In the genomic region with DNA sequence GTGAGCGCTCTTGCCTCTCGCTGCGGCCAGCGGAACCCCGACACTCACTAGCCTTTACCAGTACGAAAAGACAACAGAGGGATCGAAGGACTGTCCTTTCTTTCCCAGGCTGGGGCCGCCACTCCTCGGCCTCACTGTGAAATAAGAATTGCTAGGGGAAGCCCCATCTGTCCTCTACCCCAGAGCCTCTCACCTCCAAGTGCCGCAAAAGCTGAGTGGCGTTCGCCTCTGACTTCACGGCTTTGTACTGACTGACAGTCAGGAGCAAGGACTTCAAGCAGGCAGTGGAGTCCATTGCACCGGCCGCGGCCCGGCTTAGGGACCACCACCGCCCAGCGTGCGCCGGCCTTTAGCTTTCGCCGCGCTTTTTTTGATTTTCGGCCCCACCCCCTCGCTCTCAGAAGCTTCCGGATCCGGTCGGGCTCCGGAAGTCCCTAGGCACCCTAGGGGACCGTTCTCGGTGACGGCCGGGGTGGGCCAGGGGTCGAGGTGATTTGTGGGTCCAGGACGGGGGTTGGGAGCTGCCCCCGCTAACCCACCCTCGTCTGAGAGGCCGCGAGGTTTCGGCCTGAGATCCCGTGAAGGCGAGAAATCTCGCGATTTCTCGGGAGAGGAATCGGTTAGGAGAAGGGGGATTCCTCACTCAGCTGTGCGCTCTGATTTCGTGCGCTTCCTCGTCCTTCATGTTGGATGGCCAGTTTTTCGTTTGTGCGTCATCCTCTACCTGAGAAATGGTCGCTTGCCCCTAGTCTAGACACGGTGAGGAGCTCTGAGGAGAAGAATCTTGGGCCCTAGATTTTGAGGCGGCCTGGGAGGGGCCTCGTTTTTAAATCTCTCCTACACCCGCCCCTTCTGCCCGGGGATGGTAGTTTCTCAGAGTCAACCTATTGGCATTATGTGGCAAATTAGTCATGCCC, we compare ENCODE assay signal across 1 cellular context.
TF ChIP-seq lines count a peak whose summit lies in the region.

A gene (minus strand): TSS at position 358 of the 917 bp plus-strand sequence. CDS start 63 bp downstream, at position 295.
A gene with protein sequence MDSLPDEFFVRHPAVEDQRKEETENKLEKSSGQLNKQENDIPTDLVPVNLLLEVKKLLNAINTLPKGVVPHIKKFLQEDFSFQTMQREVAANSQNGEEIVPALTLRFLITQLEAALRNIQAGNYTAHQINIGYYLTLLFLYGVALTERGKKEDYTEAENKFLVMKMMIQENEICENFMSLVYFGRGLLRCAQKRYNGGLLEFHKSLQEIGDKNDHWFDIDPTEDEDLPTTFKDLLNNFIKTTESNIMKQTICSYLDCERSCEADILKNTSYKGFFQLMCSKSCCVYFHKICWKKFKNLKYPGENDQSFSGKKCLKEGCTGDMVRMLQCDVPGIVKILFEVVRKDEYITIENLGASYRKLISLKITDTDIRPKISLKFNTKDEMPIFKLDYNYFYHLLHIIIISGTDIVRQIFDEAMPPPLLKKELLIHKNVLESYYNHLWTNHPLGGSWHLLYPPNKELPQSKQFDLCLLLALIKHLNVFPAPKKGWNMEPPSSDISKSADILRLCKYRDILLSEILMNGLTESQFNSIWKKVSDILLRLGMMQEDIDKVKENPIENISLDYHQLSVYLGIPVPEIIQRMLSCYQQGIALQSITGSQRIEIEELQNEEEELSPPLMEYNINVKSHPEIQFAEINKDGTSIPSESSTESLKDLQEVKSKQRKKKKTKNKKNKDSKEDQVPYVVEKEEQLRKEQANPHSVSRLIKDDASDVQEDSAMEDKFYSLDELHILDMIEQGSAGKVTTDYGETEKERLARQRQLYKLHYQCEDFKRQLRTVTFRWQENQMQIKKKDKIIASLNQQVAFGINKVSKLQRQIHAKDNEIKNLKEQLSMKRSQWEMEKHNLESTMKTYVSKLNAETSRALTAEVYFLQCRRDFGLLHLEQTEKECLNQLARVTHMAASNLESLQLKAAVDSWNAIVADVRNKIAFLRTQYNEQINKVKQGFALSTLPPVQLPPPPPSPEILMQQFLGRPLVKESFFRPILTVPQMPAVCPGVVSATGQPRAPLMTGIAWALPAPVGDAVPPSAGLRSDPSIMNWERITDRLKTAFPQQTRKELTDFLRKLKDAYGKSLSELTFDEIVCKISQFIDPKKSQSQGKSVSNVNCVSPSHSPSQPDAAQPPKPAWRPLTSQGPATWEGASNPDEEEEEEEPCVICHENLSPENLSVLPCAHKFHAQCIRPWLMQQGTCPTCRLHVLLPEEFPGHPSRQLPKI (plus strand): TSS at position 642 of the 917 bp plus-strand sequence. CDS start 15,685 bp downstream, outside the sequence.

TF ChIP-seq in HepG2, 621 proteins besides CTCF, POLR2A, EP300 and RAD21 (continued from another document and continues in another):
- TF ChIP-seq, protein P1, sequence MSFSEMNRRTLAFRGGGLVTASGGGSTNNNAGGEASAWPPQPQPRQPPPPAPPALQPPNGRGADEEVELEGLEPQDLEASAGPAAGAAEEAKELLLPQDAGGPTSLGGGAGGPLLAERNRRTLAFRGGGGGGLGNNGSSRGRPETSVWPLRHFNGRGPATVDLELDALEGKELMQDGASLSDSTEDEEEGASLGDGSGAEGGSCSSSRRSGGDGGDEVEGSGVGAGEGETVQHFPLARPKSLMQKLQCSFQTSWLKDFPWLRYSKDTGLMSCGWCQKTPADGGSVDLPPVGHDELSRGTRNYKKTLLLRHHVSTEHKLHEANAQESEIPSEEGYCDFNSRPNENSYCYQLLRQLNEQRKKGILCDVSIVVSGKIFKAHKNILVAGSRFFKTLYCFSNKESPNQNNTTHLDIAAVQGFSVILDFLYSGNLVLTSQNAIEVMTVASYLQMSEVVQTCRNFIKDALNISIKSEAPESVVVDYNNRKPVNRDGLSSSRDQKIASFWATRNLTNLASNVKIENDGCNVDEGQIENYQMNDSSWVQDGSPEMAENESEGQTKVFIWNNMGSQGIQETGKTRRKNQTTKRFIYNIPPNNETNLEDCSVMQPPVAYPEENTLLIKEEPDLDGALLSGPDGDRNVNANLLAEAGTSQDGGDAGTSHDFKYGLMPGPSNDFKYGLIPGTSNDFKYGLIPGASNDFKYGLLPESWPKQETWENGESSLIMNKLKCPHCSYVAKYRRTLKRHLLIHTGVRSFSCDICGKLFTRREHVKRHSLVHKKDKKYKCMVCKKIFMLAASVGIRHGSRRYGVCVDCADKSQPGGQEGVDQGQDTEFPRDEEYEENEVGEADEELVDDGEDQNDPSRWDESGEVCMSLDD (CRISPR knock-in tag; IDR thresholded peaks at IDR 0.05; ENCODE audit: borderline replicate concordance), result peak; percentile 93; the same call in 1 of the 2 replicates
- peak; percentile 86 for TF ChIP-seq ZNF772 (CRISPR knock-in tag; IDR thresholded peaks at IDR 0.05)
- TF ChIP-seq, protein P2, sequence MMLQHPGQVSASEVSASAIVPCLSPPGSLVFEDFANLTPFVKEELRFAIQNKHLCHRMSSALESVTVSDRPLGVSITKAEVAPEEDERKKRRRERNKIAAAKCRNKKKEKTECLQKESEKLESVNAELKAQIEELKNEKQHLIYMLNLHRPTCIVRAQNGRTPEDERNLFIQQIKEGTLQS (CRISPR knock-in tag; IDR thresholded peaks at IDR 0.05), result no peak
- no peak for TF ChIP-seq ZNF431 (CRISPR knock-in tag; IDR thresholded peaks at IDR 0.05; ENCODE audit: borderline replicate concordance, low read depth)
- peak; percentile 99 for TF ChIP-seq POGZ (CRISPR knock-in tag; IDR thresholded peaks at IDR 0.05)
- no peak for TF ChIP-seq DPF2 (CRISPR knock-in tag; IDR thresholded peaks at IDR 0.05; ENCODE audit: borderline replicate concordance, low read depth)
- TF ChIP-seq, protein P3, sequence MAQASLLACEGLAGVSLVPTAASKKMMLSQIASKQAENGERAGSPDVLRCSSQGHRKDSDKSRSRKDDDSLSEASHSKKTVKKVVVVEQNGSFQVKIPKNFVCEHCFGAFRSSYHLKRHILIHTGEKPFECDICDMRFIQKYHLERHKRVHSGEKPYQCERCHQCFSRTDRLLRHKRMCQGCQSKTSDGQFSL (CRISPR knock-in tag; IDR thresholded peaks at IDR 0.05), result no peak; the same call in 1 of the 2 replicates
- TF ChIP-seq, protein P4, sequence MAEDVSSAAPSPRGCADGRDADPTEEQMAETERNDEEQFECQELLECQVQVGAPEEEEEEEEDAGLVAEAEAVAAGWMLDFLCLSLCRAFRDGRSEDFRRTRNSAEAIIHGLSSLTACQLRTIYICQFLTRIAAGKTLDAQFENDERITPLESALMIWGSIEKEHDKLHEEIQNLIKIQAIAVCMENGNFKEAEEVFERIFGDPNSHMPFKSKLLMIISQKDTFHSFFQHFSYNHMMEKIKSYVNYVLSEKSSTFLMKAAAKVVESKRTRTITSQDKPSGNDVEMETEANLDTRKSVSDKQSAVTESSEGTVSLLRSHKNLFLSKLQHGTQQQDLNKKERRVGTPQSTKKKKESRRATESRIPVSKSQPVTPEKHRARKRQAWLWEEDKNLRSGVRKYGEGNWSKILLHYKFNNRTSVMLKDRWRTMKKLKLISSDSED (CRISPR knock-in tag; IDR thresholded peaks at IDR 0.05), result no peak
- TF ChIP-seq, protein P5, sequence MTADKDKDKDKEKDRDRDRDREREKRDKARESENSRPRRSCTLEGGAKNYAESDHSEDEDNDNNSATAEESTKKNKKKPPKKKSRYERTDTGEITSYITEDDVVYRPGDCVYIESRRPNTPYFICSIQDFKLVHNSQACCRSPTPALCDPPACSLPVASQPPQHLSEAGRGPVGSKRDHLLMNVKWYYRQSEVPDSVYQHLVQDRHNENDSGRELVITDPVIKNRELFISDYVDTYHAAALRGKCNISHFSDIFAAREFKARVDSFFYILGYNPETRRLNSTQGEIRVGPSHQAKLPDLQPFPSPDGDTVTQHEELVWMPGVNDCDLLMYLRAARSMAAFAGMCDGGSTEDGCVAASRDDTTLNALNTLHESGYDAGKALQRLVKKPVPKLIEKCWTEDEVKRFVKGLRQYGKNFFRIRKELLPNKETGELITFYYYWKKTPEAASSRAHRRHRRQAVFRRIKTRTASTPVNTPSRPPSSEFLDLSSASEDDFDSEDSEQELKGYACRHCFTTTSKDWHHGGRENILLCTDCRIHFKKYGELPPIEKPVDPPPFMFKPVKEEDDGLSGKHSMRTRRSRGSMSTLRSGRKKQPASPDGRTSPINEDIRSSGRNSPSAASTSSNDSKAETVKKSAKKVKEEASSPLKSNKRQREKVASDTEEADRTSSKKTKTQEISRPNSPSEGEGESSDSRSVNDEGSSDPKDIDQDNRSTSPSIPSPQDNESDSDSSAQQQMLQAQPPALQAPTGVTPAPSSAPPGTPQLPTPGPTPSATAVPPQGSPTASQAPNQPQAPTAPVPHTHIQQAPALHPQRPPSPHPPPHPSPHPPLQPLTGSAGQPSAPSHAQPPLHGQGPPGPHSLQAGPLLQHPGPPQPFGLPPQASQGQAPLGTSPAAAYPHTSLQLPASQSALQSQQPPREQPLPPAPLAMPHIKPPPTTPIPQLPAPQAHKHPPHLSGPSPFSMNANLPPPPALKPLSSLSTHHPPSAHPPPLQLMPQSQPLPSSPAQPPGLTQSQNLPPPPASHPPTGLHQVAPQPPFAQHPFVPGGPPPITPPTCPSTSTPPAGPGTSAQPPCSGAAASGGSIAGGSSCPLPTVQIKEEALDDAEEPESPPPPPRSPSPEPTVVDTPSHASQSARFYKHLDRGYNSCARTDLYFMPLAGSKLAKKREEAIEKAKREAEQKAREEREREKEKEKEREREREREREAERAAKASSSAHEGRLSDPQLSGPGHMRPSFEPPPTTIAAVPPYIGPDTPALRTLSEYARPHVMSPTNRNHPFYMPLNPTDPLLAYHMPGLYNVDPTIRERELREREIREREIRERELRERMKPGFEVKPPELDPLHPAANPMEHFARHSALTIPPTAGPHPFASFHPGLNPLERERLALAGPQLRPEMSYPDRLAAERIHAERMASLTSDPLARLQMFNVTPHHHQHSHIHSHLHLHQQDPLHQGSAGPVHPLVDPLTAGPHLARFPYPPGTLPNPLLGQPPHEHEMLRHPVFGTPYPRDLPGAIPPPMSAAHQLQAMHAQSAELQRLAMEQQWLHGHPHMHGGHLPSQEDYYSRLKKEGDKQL (CRISPR knock-in tag; IDR thresholded peaks at IDR 0.05; ENCODE audit: low read depth), result no peak
- TF ChIP-seq, protein P6, sequence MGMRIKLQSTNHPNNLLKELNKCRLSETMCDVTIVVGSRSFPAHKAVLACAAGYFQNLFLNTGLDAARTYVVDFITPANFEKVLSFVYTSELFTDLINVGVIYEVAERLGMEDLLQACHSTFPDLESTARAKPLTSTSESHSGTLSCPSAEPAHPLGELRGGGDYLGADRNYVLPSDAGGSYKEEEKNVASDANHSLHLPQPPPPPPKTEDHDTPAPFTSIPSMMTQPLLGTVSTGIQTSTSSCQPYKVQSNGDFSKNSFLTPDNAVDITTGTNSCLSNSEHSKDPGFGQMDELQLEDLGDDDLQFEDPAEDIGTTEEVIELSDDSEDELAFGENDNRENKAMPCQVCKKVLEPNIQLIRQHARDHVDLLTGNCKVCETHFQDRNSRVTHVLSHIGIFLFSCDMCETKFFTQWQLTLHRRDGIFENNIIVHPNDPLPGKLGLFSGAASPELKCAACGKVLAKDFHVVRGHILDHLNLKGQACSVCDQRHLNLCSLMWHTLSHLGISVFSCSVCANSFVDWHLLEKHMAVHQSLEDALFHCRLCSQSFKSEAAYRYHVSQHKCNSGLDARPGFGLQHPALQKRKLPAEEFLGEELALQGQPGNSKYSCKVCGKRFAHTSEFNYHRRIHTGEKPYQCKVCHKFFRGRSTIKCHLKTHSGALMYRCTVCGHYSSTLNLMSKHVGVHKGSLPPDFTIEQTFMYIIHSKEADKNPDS (CRISPR knock-in tag; IDR thresholded peaks at IDR 0.05), result no peak
- no peak for TF ChIP-seq ZNF10 (CRISPR knock-in tag; IDR thresholded peaks at IDR 0.05; ENCODE audit: borderline replicate concordance, low read depth)
- TF ChIP-seq FIP1L1 (IDR thresholded peaks at IDR 0.05; ENCODE audit: borderline replicate concordance, insufficient read depth, low read depth, low read length), result no peak
- TF ChIP-seq ZNF224 (CRISPR knock-in tag; IDR thresholded peaks at IDR 0.05), result no peak; the same call in 1 of the 2 replicates
- TF ChIP-seq RELA (CRISPR knock-in tag; IDR thresholded peaks at IDR 0.05), result no peak
- no peak; the same call in 1 of the 2 replicates for TF ChIP-seq MAZ (IDR thresholded peaks at IDR 0.05; ENCODE audit: borderline replicate concordance, low read depth, low read length)
- peak; percentile 90 for TF ChIP-seq MAZ (CRISPR knock-in tag; IDR thresholded peaks at IDR 0.05; ENCODE audit: low read depth)
- 0 out of 2 replicates have a peak, but pooled peaks have one; percentile 53 for TF ChIP-seq NKX3-1 (CRISPR knock-in tag; IDR thresholded peaks at IDR 0.05)
- TF ChIP-seq, protein P7, sequence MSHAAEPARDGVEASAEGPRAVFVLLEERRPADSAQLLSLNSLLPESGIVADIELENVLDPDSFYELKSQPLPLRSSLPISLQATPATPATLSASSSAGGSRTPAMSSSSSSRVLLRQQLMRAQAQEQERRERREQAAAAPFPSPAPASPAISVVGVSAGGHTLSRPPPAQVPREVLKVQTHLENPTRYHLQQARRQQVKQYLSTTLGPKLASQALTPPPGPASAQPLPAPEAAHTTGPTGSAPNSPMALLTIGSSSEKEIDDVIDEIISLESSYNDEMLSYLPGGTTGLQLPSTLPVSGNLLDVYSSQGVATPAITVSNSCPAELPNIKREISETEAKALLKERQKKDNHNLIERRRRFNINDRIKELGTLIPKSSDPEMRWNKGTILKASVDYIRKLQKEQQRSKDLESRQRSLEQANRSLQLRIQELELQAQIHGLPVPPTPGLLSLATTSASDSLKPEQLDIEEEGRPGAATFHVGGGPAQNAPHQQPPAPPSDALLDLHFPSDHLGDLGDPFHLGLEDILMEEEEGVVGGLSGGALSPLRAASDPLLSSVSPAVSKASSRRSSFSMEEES (CRISPR knock-in tag; IDR thresholded peaks at IDR 0.05), result peak; percentile 54; the same call in 1 of the 2 replicates
- peak; percentile 71 for TF ChIP-seq RXRB (CRISPR knock-in tag; IDR thresholded peaks at IDR 0.05; ENCODE audit: borderline replicate concordance)
- 0 out of 2 replicates have a peak, but pooled peaks have one; percentile 24 for TF ChIP-seq SAFB2 (CRISPR knock-in tag; IDR thresholded peaks at IDR 0.05; ENCODE audit: borderline replicate concordance, low read depth)
- no peak for TF ChIP-seq ZNF577 (CRISPR knock-in tag; IDR thresholded peaks at IDR 0.05; ENCODE audit: borderline replicate concordance, low read depth)
- TF ChIP-seq, protein P8, sequence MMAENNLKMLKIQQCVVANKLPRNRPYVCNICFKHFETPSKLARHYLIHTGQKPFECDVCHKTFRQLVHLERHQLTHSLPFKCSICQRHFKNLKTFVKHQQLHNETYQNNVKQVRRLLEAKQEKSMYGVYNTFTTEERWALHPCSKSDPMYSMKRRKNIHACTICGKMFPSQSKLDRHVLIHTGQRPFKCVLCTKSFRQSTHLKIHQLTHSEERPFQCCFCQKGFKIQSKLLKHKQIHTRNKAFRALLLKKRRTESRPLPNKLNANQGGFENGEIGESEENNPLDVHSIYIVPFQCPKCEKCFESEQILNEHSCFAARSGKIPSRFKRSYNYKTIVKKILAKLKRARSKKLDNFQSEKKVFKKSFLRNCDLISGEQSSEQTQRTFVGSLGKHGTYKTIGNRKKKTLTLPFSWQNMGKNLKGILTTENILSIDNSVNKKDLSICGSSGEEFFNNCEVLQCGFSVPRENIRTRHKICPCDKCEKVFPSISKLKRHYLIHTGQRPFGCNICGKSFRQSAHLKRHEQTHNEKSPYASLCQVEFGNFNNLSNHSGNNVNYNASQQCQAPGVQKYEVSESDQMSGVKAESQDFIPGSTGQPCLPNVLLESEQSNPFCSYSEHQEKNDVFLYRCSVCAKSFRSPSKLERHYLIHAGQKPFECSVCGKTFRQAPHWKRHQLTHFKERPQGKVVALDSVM (CRISPR knock-in tag; IDR thresholded peaks at IDR 0.05), result 0 out of 2 replicates have a peak, but pooled peaks have one; percentile 55
- peak; percentile 57 for TF ChIP-seq RARA (CRISPR knock-in tag; IDR thresholded peaks at IDR 0.05)
- TF ChIP-seq, protein P9, sequence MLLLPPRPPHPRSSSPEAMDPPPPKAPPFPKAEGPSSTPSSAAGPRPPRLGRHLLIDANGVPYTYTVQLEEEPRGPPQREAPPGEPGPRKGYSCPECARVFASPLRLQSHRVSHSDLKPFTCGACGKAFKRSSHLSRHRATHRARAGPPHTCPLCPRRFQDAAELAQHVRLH (CRISPR knock-in tag; IDR thresholded peaks at IDR 0.05; ENCODE audit: borderline replicate concordance, low read depth), result peak; percentile 42; the same call in 1 of the 2 replicates
- TF ChIP-seq ZFX (CRISPR knock-in tag; IDR thresholded peaks at IDR 0.05; ENCODE audit: low read depth), result peak; percentile 83
- TF ChIP-seq EZH2 (conservative IDR thresholded peaks at IDR 0.05; ENCODE audit: low read depth, low read length), result no peak
